Comparison of ENCODE assay signal across 27 cellular contexts in genomic region chr13:47813683-47814082, GRCh38.
"Had no signal": no experiment of that assay in that cellular context is flagged by ENCODE, and none has a peak within 500 bp of the region (broad histone marks: within the 10 kb centered on the region; RNA-seq: fewer than 3 reads in every experiment).

No MANE protein-coding gene starts in this region.

- H3K36me3 ChIP-seq: colonic mucosa, esophagus muscularis mucosa, gastroesophageal sphincter, heart left ventricle, prostate gland, right atrium auricular region, sigmoid colon, suprapubic skin, transverse colon, upper lobe of right lung, uterus had no signal

- H3K27ac ChIP-seq: colonic mucosa, esophagus muscularis mucosa, foreskin keratinocyte, gastroesophageal sphincter, heart left ventricle, hepatocyte, prostate gland, right atrium auricular region, sigmoid colon, suprapubic skin, transverse colon, upper lobe of right lung, uterus had no signal

- H3K27me3 ChIP-seq: colonic mucosa, esophagus muscularis mucosa, gastroesophageal sphincter, heart left ventricle, hepatocyte, right atrium auricular region, sigmoid colon, suprapubic skin, transverse colon, upper lobe of right lung, uterus had no signal

- DNase-seq: colonic mucosa; effector CD8-positive, alpha-beta T cell; foreskin keratinocyte; heart left ventricle; kidney; mesenchymal stem cell; midbrain; naive thymus-derived CD4-positive, alpha-beta T cell; nucleus accumbens; sigmoid colon; stimulated activated CD4-positive, alpha-beta T cell treated with anti-CD3 and anti-CD28 coated beads, Interleukin-2, amount 100 ng/mL, for 24 hours; stimulated activated CD4-positive, alpha-beta T cell treated with anti-CD3 and anti-CD28 coated beads, Interleukin-4, amount 100 ng/mL, for 24 hours; stimulated activated naive CD8-positive, alpha-beta T cell treated with anti-CD3 and anti-CD28 coated beads, Interleukin-15, Interleukin-2, amounts not matched to agents 100 U/mL and 50 U/mL, for 24 hours; transverse colon; upper lobe of right lung; uterus had no signal

- ATAC-seq: foreskin keratinocyte; gastroesophageal sphincter; heart left ventricle; left lobe of liver; naive thymus-derived CD4-positive, alpha-beta T cell; stimulated activated effector memory CD8-positive, alpha-beta T cell treated with anti-CD3 and anti-CD28 coated beads, Interleukin-12 subunit alpha, Interleukin-12 subunit beta, amount 100 ng/mL, for 72 hours; stimulated activated naive CD8-positive, alpha-beta T cell treated with anti-CD3 and anti-CD28 coated beads, Interleukin-15, Interleukin-2, amounts not matched to agents 100 U/mL and 50 U/mL, for 24 hours; upper lobe of right lung had no signal

- H3K9me3 Mint-ChIP-seq: dendritic cell treated with granulocyte-macrophage colony-stimulating factor and Interleukin-4, amounts not matched to agents 40 ng/mL and 50 ng/mL, for 4 days; naive thymus-derived CD4-positive, alpha-beta T cell; nephron; stimulated activated effector memory CD8-positive, alpha-beta T cell treated with anti-CD3 and anti-CD28 coated beads, Interleukin-12 subunit alpha, Interleukin-12 subunit beta, amount 100 ng/mL, for 72 hours had no signal

- H3K9me3 ChIP-seq: colonic mucosa, esophagus muscularis mucosa, gastroesophageal sphincter, heart left ventricle, prostate gland, right atrium auricular region, sigmoid colon, suprapubic skin, transverse colon, upper lobe of right lung, uterus had no signal

- H2AFZ ChIP-seq: hepatocyte had no signal

- H3K36me3 Mint-ChIP-seq: naive thymus-derived CD4-positive, alpha-beta T cell; stimulated activated effector memory CD8-positive, alpha-beta T cell treated with anti-CD3 and anti-CD28 coated beads, Interleukin-12 subunit alpha, Interleukin-12 subunit beta, amount 100 ng/mL, for 72 hours had no signal

- H3K4me3 Mint-ChIP-seq: dendritic cell treated with granulocyte-macrophage colony-stimulating factor and Interleukin-4, amounts not matched to agents 40 ng/mL and 50 ng/mL, for 4 days; naive thymus-derived CD4-positive, alpha-beta T cell; nephron; stimulated activated effector memory CD8-positive, alpha-beta T cell treated with anti-CD3 and anti-CD28 coated beads, Interleukin-12 subunit alpha, Interleukin-12 subunit beta, amount 100 ng/mL, for 72 hours had no signal

- H3K4me1 Mint-ChIP-seq: naive thymus-derived CD4-positive, alpha-beta T cell; stimulated activated effector memory CD8-positive, alpha-beta T cell treated with anti-CD3 and anti-CD28 coated beads, Interleukin-12 subunit alpha, Interleukin-12 subunit beta, amount 100 ng/mL, for 72 hours had no signal

- H3K27me3 Mint-ChIP-seq: dendritic cell treated with granulocyte-macrophage colony-stimulating factor and Interleukin-4, amounts not matched to agents 40 ng/mL and 50 ng/mL, for 4 days had no signal

- H3K79me2 ChIP-seq: hepatocyte had no signal

- H3K27ac Mint-ChIP-seq: dendritic cell treated with granulocyte-macrophage colony-stimulating factor and Interleukin-4, amounts not matched to agents 40 ng/mL and 50 ng/mL, for 4 days; naive thymus-derived CD4-positive, alpha-beta T cell; nephron; stimulated activated effector memory CD8-positive, alpha-beta T cell treated with anti-CD3 and anti-CD28 coated beads, Interleukin-12 subunit alpha, Interleukin-12 subunit beta, amount 100 ng/mL, for 72 hours had no signal

- H3K4me2 ChIP-seq: hepatocyte had no signal

- H3K4me1 ChIP-seq: colonic mucosa, esophagus muscularis mucosa, foreskin keratinocyte, gastroesophageal sphincter, heart left ventricle, prostate gland, right atrium auricular region, sigmoid colon, suprapubic skin, transverse colon, upper lobe of right lung, uterus had no signal

- H3K4me3 ChIP-seq: colonic mucosa, esophagus muscularis mucosa, gastroesophageal sphincter, heart left ventricle, hepatocyte, lung, prostate gland, right atrium auricular region, sigmoid colon, suprapubic skin, transverse colon, upper lobe of right lung, uterus had no signal
